In the genomic region with DNA sequence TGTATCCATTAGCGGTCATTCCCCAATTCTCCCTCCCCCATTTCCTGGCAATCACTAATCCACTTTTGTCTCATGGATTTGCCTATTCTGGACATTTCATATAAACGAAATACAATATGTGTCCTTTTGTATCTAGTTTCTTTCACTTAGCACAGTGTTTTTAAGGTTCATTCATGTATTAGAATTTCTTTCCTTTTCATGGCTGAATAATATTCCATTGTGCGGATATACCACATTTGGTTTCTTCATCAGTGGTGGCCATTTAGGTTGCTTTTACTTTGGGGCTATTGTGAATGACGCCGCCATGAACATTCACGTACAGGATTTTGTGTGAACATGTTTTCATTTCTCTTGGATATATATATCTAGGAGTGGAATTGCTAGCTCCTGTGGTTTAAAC, we compare ENCODE assay signal across 22 cellular contexts.
"Had no signal": no experiment of that assay in that cellular context is flagged by ENCODE, and none has a peak within 500 bp of the region (broad histone marks: within the 10 kb centered on the region; RNA-seq: fewer than 3 reads in every experiment).

No MANE protein-coding gene starts in this region.

- H3K36me3 Mint-ChIP-seq: memory B cell; stimulated activated naive B cell treated with anti-CD40 and anti-IgM and Interleukin-4, amounts not matched to agents 10 μg/mL and 1 μg/mL and 100 μg/mL, for 72 hours had no signal

- DNase-seq: activated CD4-positive, alpha-beta T cell treated with anti-CD3 and anti-CD28 coated beads, Interleukin-2, amount 10 ng/mL, durations not matched to agents 7 days and 5 days; activated CD8-positive, alpha-beta memory T cell treated with anti-CD3 and anti-CD28 coated beads for 24 hours; activated CD8-positive, alpha-beta memory T cell treated with anti-CD3 and anti-CD28 coated beads, Interleukin-2, amount 50 U/mL, for 4 hours; activated effector memory CD4-positive, alpha-beta T cell treated with Interleukin-2 at 50 U/mL for 16 hours; activated naive CD4-positive, alpha-beta T cell treated with anti-CD3 and anti-CD28 coated beads for 36 hours; activated naive CD8-positive, alpha-beta T cell treated with anti-CD3 and anti-CD28 coated beads, Interleukin-2, amount 10 ng/mL, durations not matched to agents 7 days and 5 days; activated T-cell treated with anti-CD3 and anti-CD28 coated beads, Interleukin-2, amount 50 U/mL, for 4 hours; amniotic stem cell; dermis blood vessel endothelial cell; effector CD8-positive, alpha-beta T cell; foreskin keratinocyte; left colon; pancreas; psoas muscle; stimulated activated naive B cell treated with anti-CD40 and anti-IgM and Interleukin-4, amounts not matched to agents 10 μg/mL and 1 μg/mL and 100 μg/mL, for 72 hours; upper lobe of right lung had no signal

- H3K9me3 Mint-ChIP-seq: activated naive CD8-positive, alpha-beta T cell treated with anti-CD3 and anti-CD28 coated beads, Interleukin-2, amount 10 ng/mL, durations not matched to agents 7 days and 5 days; activated T-cell treated with anti-CD3 and anti-CD28 coated beads, Interleukin-2, amount 50 U/mL, for 4 hours; nephron had no signal

- H3K27me3 Mint-ChIP-seq: activated CD4-positive, alpha-beta T cell treated with anti-CD3 and anti-CD28 coated beads, Interleukin-2, amount 10 ng/mL, durations not matched to agents 7 days and 5 days; activated naive CD8-positive, alpha-beta T cell treated with anti-CD3 and anti-CD28 coated beads, Interleukin-2, amount 10 ng/mL, durations not matched to agents 7 days and 5 days had no signal

- H3K9me3 ChIP-seq: neutrophil, pancreas, psoas muscle, right atrium auricular region, upper lobe of right lung had no signal

- ATAC-seq: activated CD4-positive, CD25-positive, alpha-beta regulatory T cell treated with anti-CD3 and anti-CD28 coated beads, Interleukin-2, amount 50 U/mL, for 24 hours; activated T-cell treated with anti-CD3 and anti-CD28 coated beads, Interleukin-2, amount 50 U/mL, for 4 hours; foreskin keratinocyte; left colon; pancreas; psoas muscle; stimulated activated naive B cell treated with anti-CD40 and anti-IgM and Interleukin-4, amounts not matched to agents 10 μg/mL and 1 μg/mL and 100 μg/mL, for 72 hours; upper lobe of right lung had no signal

- H3K27ac Mint-ChIP-seq: activated CD4-positive, alpha-beta T cell treated with anti-CD3 and anti-CD28 coated beads, Interleukin-2, amount 10 ng/mL, durations not matched to agents 7 days and 5 days; activated naive CD4-positive, alpha-beta T cell treated with anti-CD3 and anti-CD28 coated beads for 36 hours; activated naive CD8-positive, alpha-beta T cell treated with anti-CD3 and anti-CD28 coated beads, Interleukin-2, amount 10 ng/mL, durations not matched to agents 7 days and 5 days; memory B cell; stimulated activated naive B cell treated with anti-CD40 and anti-IgM and Interleukin-4, amounts not matched to agents 10 μg/mL and 1 μg/mL and 100 μg/mL, for 72 hours; T-helper 1 cell treated with Interleukin-12 subunit alpha and Interleukin-12 subunit beta and Interleukin-4 antibody, amounts not matched to agents 30 μg/mL and 1 μg/mL, for 36 hours had no signal

- H3K4me3 ChIP-seq: pancreas, psoas muscle, right atrium auricular region, upper lobe of right lung had no signal

- H3K27me3 ChIP-seq: foreskin keratinocyte, neutrophil, pancreas, right atrium auricular region, upper lobe of right lung had no signal

- H3K4me3 Mint-ChIP-seq: activated CD4-positive, alpha-beta T cell treated with anti-CD3 and anti-CD28 coated beads, Interleukin-2, amount 10 ng/mL, durations not matched to agents 7 days and 5 days; activated naive CD4-positive, alpha-beta T cell treated with anti-CD3 and anti-CD28 coated beads for 36 hours; activated naive CD8-positive, alpha-beta T cell treated with anti-CD3 and anti-CD28 coated beads, Interleukin-2, amount 10 ng/mL, durations not matched to agents 7 days and 5 days; activated T-cell treated with anti-CD3 and anti-CD28 coated beads, Interleukin-2, amount 50 U/mL, for 4 hours; memory B cell; nephron; stimulated activated naive B cell treated with anti-CD40 and anti-IgM and Interleukin-4, amounts not matched to agents 10 μg/mL and 1 μg/mL and 100 μg/mL, for 72 hours; T-helper 1 cell treated with Interleukin-12 subunit alpha and Interleukin-12 subunit beta and Interleukin-4 antibody, amounts not matched to agents 30 μg/mL and 1 μg/mL, for 36 hours had no signal

- H3K4me1 Mint-ChIP-seq: memory B cell had no signal

- H3K27ac ChIP-seq: foreskin keratinocyte, neutrophil, pancreas, psoas muscle, upper lobe of right lung had no signal

- H3K36me3 ChIP-seq: neutrophil, pancreas had no signal
